In the genomic region with DNA sequence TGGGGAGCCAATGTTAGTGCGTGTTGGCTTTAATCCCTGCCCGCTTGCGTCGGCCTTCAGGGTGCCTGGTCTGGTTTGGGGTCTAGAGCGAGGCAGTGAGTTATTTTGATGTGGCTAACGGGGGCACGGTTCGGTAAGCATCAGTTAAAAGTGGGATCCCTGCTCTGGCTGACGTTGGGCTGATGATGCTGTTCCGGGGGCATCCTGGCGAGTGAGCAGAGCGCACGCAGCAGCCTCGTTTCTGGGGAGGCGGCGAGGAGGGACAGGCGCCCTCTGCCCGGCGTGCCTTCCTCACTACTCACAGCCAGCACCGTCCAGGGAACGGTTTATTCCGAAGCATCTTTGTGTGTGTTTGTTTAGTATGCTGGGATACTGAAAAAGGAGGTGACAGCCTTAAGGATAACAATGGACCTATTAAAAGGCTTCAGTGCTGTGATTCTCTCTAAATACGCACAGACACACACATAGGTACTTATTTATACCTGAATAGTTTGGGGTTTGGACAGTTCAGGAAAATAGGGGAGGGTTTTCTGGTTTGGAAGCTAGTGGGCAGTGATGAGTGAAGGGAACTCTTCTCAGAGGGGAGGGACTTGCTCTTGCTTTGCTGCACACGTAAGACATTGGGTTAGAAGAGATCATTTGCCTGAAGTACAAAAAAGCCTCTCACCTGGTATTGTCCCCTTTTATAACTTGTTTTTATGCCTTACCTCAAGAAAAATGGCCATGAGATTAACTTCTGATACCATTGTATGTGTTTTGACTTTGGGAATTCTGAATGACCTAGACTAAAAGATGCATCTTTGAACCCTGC, we compare ENCODE assay signal across 8 cellular contexts. TPM values are rescaled to one million over a fixed set of nuclear protein-coding genes. Genes with fewer than 3 reads are reported as not detected.
DNase-seq lines count a peak whose midpoint lies in the region; ATAC-seq and TF ChIP-seq lines count a peak whose summit lies in the region.

No MANE protein-coding gene starts in this region.

- ATAC-seq in GM21423 (IDR thresholded peaks at IDR 0.05; ENCODE audit: unreplicated experiment) (peak; percentile 37), foreskin keratinocyte (peak; percentile 57)

- no peaks in the 10 kb centered on the region for H3K36me3 ChIP-seq in KMS-11 (ENCODE audit: insufficient read depth)
- H3K36me3 ChIP-seq in neuron (ENCODE audit: insufficient read depth, low read length), result no peaks in the 10 kb centered on the region

- TF ChIP-seq CTCF in KMS-11 (conservative IDR thresholded peaks at IDR 0.05; ENCODE audit: low read depth, low read length), result peak; percentile 43; the same call in 1 of the 2 replicates
- TF ChIP-seq CTCF in foreskin keratinocyte (conservative IDR thresholded peaks at IDR 0.05), result peak; percentile 79

- H3K27ac Mint-ChIP-seq in activated T-helper 2 cell treated with anti-CD3 and anti-CD28 coated beads, Interferon-gamma antibody, Interleukin-2, Interleukin-4, amounts not matched to agents 10 μg/mL and 5 μg/mL and 100 μg/mL, durations not matched to agents 14 hours and 24 hours and 36 hours, result peak overlapping the region; percentile 75

- DNase-seq in Daoy (ENCODE audit: low read depth), result peak; percentile 92
- no peak for DNase-seq in activated T-helper 2 cell treated with anti-CD3 and anti-CD28 coated beads, Interferon-gamma antibody, Interleukin-2, Interleukin-4, amounts not matched to agents 10 μg/mL and 5 μg/mL and 100 μg/mL, durations not matched to agents 14 hours and 24 hours and 36 hours (ENCODE audit: low spot score)
- peak; percentile 81 to 89 for DNase-seq in foreskin keratinocyte
- DNase-seq in NCI-H187 treated with DMSO at 0.1 percent for 48 hours (lab: John Stamatoyannopoulos, UW), result no peak
- no peak for DNase-seq in NCI-H1694 treated with DMSO at 0.1 percent for 48 hours (lab: John Stamatoyannopoulos, UW)

- no peaks in the 10 kb centered on the region for H3K9me3 Mint-ChIP-seq in activated T-helper 2 cell treated with anti-CD3 and anti-CD28 coated beads, Interferon-gamma antibody, Interleukin-2, Interleukin-4, amounts not matched to agents 10 μg/mL and 5 μg/mL and 100 μg/mL, durations not matched to agents 14 hours and 24 hours and 36 hours

- H3K27ac ChIP-seq in KMS-11 (peak overlapping the region; percentile 26), foreskin keratinocyte (peak overlapping the region; percentile 56)

- H3K79me2 ChIP-seq in KMS-11 (ENCODE audit: insufficient read depth, low read depth), result peaks cover 58% of the 10 kb centered on the region

- peak overlapping the region; percentile 85; the same call in 1 of the 2 replicates for H3K9ac ChIP-seq in KMS-11

- H3K27me3 ChIP-seq in KMS-11 (ENCODE audit: insufficient read depth, low read depth) (no peaks in the 10 kb centered on the region), foreskin keratinocyte (no peaks in the 10 kb centered on the region), neuron (ENCODE audit: insufficient read depth, low read length) (no peaks in the 10 kb centered on the region)

- H3K4me3 ChIP-seq in KMS-11 (IDR thresholded peaks at IDR 0.05; ENCODE audit: insufficient read depth, low read depth, low read length) (peak overlapping the region; percentile 83), neuron (ENCODE audit: low read length) (peak overlapping the region; percentile 49)

- H3K4me1 ChIP-seq in KMS-11 (ENCODE audit: low read depth, poor library complexity, severe bottlenecking) (peaks cover 30% of the 10 kb centered on the region), foreskin keratinocyte (peaks cover 36% of the 10 kb centered on the region), neuron (ENCODE audit: insufficient read depth, low read length) (peaks cover 21% of the 10 kb centered on the region)

- no peaks in the 10 kb centered on the region for H3K36me3 Mint-ChIP-seq in activated T-helper 2 cell treated with anti-CD3 and anti-CD28 coated beads, Interferon-gamma antibody, Interleukin-2, Interleukin-4, amounts not matched to agents 10 μg/mL and 5 μg/mL and 100 μg/mL, durations not matched to agents 14 hours and 24 hours and 36 hours (ENCODE audit: low read depth)

- H3K4me2 ChIP-seq in KMS-11, result peak overlapping the region; percentile 61

- peaks cover 59% of the 10 kb centered on the region for H3K27me3 Mint-ChIP-seq in activated T-helper 2 cell treated with anti-CD3 and anti-CD28 coated beads, Interferon-gamma antibody, Interleukin-2, Interleukin-4, amounts not matched to agents 10 μg/mL and 5 μg/mL and 100 μg/mL, durations not matched to agents 14 hours and 24 hours and 36 hours (ENCODE audit: low read depth)

- peaks cover 9% of the 10 kb centered on the region; the same call in 1 of the 2 replicates for H4K20me1 ChIP-seq in KMS-11 (ENCODE audit: insufficient read depth)

- intact Hi-C loops in activated T-helper 2 cell treated with anti-CD3 and anti-CD28 coated beads, Interferon-gamma antibody, Interleukin-2, Interleukin-4, amounts not matched to agents 10 μg/mL and 5 μg/mL and 100 μg/mL, durations not matched to agents 14 hours and 24 hours and 36 hours (cut with micrococcal nuclease), result loop anchor here (2.0 to 5.0 kb wide), 6 partner anchors 45 to 385 kb away; no protein-coding TSS in a partner anchor

- H3K4me3 Mint-ChIP-seq in activated T-helper 2 cell treated with anti-CD3 and anti-CD28 coated beads, Interferon-gamma antibody, Interleukin-2, Interleukin-4, amounts not matched to agents 10 μg/mL and 5 μg/mL and 100 μg/mL, durations not matched to agents 14 hours and 24 hours and 36 hours (ENCODE audit: low read depth), result peak overlapping the region; percentile 88

- H2AFZ ChIP-seq in KMS-11 (ENCODE audit: low read depth) (peak overlapping the region; percentile 68), neuron (ENCODE audit: low read depth, low read length) (peak overlapping the region; percentile 96)

- no peaks in the 10 kb centered on the region for H3K9me3 ChIP-seq in neuron (ENCODE audit: low read length)

- peaks cover 24% of the 10 kb centered on the region for H3K4me1 Mint-ChIP-seq in activated T-helper 2 cell treated with anti-CD3 and anti-CD28 coated beads, Interferon-gamma antibody, Interleukin-2, Interleukin-4, amounts not matched to agents 10 μg/mL and 5 μg/mL and 100 μg/mL, durations not matched to agents 14 hours and 24 hours and 36 hours (ENCODE audit: low read depth)

RNA-seq across cellular contexts. Expression of a gene that starts 2.1 kb away (rescaled TPM):
- total RNA-seq in Daoy (2014; rRNA removed; shearing (Covaris generic)), result 81.5 and 95.4 TPM in 2 replicates
- 12.4 and 12.8 TPM in 2 replicates for total RNA-seq in activated T-helper 2 cell treated with anti-CD3 and anti-CD28 coated beads, Interferon-gamma antibody, Interleukin-2, Interleukin-4, amounts not matched to agents 10 μg/mL and 5 μg/mL and 100 μg/mL, durations not matched to agents 14 hours and 24 hours and 36 hours
- total RNA-seq in foreskin keratinocyte, result 76.8 and 99.4 TPM in 2 replicates
- 11.7 and 19.3 TPM in 2 replicates for polyA plus RNA-seq in foreskin keratinocyte

Comparison
In these comparisons a context has a peak if more than half of its experiments do, and no peak if none do; other contexts are left out.
1. DNase-seq: peak in Daoy (single experiment) and foreskin keratinocyte (2 of 2); none in activated T-helper 2 cell treated with anti-CD3 and anti-CD28 coated beads, Interferon-gamma antibody, Interleukin-2, Interleukin-4, amounts not matched to agents 10 μg/mL and 5 μg/mL and 100 μg/mL, durations not matched to agents 14 hours and 24 hours and 36 hours (single experiment), NCI-H187 treated with DMSO at 0.1 percent for 48 hours (single experiment) and NCI-H1694 treated with DMSO at 0.1 percent for 48 hours (single experiment).